8 cellular contexts compared by ENCODE assay signal in genomic region chr2:127086800-127087737, GRCh38. TPM values are rescaled to one million over a fixed set of nuclear protein-coding genes. Genes with fewer than 3 reads are reported as not detected.
DNase-seq lines count a peak whose midpoint lies in the region; ATAC-seq and TF ChIP-seq lines count a peak whose summit lies in the region.

No MANE protein-coding gene starts in this region.

- 57% methylated on average over 26 of the region's 26 CpGs for WGBS in prostate gland

- peak overlapping the region; percentile 36 for H3K4me3 Mint-ChIP-seq in T-helper 17 cell

- H3K27me3 ChIP-seq in prostate gland (replicated peaks; ENCODE audit: insufficient read depth): no peaks in the 10 kb centered on the region

- TF ChIP-seq CTCF in prostate gland (IDR thresholded peaks at IDR 0.05): no peak

- peak overlapping the region; percentile 69 to 70 for H3K27ac ChIP-seq in prostate gland

- TF ChIP-seq POLR2A in prostate gland (IDR thresholded peaks at IDR 0.05): no peak

- ATAC-seq in GM19043 (IDR thresholded peaks at IDR 0.05; ENCODE audit: low read depth, unreplicated experiment) (peak; percentile 71), HG03066 (IDR thresholded peaks at IDR 0.05; ENCODE audit: low read depth, unreplicated experiment) (peak; percentile 72), T-helper 17 cell (no peak)

- peaks cover 20% of the 10 kb centered on the region for H3K4me1 ChIP-seq in prostate gland (replicated peaks)

- H3K27me3 Mint-ChIP-seq in T-helper 17 cell: peaks cover 6% of the 10 kb centered on the region

- no peaks in the 10 kb centered on the region for H3K36me3 Mint-ChIP-seq in T-helper 17 cell (ENCODE audit: low read depth)

- intact Hi-C loops in prostate gland (cut with DNase I): loop anchor here (10.0 kb wide), 1 partner anchor 432 kb away; the partner anchor contains the start of gene GYPC

- DNase-seq in T-helper 17 cell: no peak
- DNase-seq in germinal center (ENCODE audit: low spot score): peak; percentile 69
- DNase-seq in prostate gland (ENCODE audit: low spot score): no peak
- DNase-seq in NCI-H146 (lab: John Stamatoyannopoulos, UW): no peak
- DNase-seq in EL: no peak
- DNase-seq in stimulated activated CD4-positive, alpha-beta T cell treated with anti-CD3 and anti-CD28 coated beads, Interleukin-4, amount 100 ng/mL, for 24 hours: no peak

- H3K27ac Mint-ChIP-seq in T-helper 17 cell: peak overlapping the region; percentile 82

- no peaks in the 10 kb centered on the region for H3K36me3 ChIP-seq in prostate gland

- no peak overlapping the region for H3K4me3 ChIP-seq in prostate gland

- peaks cover 28% of the 10 kb centered on the region for H3K4me1 Mint-ChIP-seq in T-helper 17 cell

- H3K9me3 ChIP-seq in T-helper 17 cell (ENCODE audit: control insufficient read depth, low read length, poor library complexity, severe bottlenecking): no peaks in the 10 kb centered on the region
- no peaks in the 10 kb centered on the region for H3K9me3 ChIP-seq in prostate gland

RNA-seq across cellular contexts. Expression of gene BIN1, which starts 19.9 kb away (rescaled TPM):
- 100 to 1,000 TPM; 132 to 133 TPM for total RNA-seq in T-helper 17 cell
- total RNA-seq in prostate gland: 10 to 100 TPM; 65.6 to 70.1 TPM
